ENCODE assay signal across 29 cellular contexts in the genomic region with DNA sequence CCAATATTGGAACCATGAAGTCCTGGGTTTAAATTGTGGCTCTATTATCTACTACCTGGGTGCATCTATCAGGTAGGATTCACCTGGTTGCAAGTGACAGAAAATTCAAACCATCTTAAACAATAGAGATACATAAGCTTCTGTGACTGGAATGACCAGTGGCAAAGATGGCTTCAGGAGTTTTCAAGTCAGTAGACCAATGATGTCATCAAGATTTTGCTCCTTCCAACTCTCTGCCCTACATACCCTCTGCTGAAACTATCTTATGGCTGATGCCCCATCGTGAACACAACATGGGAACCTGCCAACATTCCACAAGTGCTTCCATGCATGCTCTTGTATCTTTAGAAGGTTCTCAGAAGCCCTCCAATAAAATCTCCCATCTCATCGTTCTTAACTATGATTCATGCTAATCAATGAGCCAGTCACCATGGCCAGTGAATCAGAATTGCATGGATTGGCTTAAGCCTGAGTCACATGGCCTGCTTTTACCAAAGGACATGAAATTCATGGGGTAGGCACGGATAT.
"Had no signal": no experiment of that assay in that cellular context is flagged by ENCODE, and none has a peak within 500 bp of the region (broad histone marks: within the 10 kb centered on the region; RNA-seq: fewer than 3 reads in every experiment).

No MANE protein-coding gene starts in this region.

- H3K9me3 ChIP-seq: neutrophil, pancreas, psoas muscle, suprapubic skin, testis, tibial artery, transverse colon, upper lobe of right lung, uterus had no signal

- H3K27ac ChIP-seq: neutrophil, pancreas, psoas muscle, skin epidermis, spleen, suprapubic skin, testis, tibial artery, transverse colon, upper lobe of right lung, uterus had no signal

- H3K4me1 ChIP-seq: pancreas, psoas muscle, spleen, suprapubic skin, testis, tibial artery, transverse colon, upper lobe of right lung, uterus had no signal

- H3K4me3 ChIP-seq: pancreas, psoas muscle, skin epidermis, smooth muscle cell, spleen, suprapubic skin, testis, tibial artery, transverse colon, upper lobe of right lung, uterus had no signal

- ATAC-seq: naive thymus-derived CD8-positive, alpha-beta T cell; natural killer cell treated with Interleukin-12 subunit alpha and Interleukin-12 subunit beta and Interleukin-15 and Interleukin-18, amount 100 ng/mL, for 72 hours; pancreas; psoas muscle; right cardiac atrium; sciatic nerve; stimulated activated memory B cell treated with anti-CD40 and anti-IgM and Interleukin-4, amounts not matched to agents 10 μg/mL and 1 μg/mL and 100 μg/mL, for 72 hours; stimulated activated naive CD8-positive, alpha-beta T cell treated with anti-CD3 and anti-CD28 coated beads, Interleukin-15, amount 100 ng/mL, for 72 hours; stimulated activated naive CD8-positive, alpha-beta T cell treated with anti-CD3 and anti-CD28 coated beads, Interleukin-15, Interleukin-2, amounts not matched to agents 100 U/mL and 50 U/mL, for 24 hours; upper lobe of right lung had no signal

- H3K27me3 ChIP-seq: neutrophil, pancreas, spleen, suprapubic skin, testis, tibial artery, transverse colon, upper lobe of right lung, uterus had no signal

- H3K36me3 ChIP-seq: neutrophil, pancreas, spleen, suprapubic skin, tibial artery, transverse colon, upper lobe of right lung, uterus had no signal

- DNase-seq: naive B cell; naive thymus-derived CD8-positive, alpha-beta T cell; nephron progenitor cell; nucleus accumbens; pancreas; posterior cingulate gyrus; psoas muscle; right cardiac atrium; spleen; stimulated activated CD4-positive, alpha-beta T cell treated with anti-CD3 and anti-CD28 coated beads, Interleukin-12 subunit alpha, Interleukin-12 subunit beta, amount 100 ng/mL, for 4 hours; stimulated activated CD4-positive, alpha-beta T cell treated with anti-CD3 and anti-CD28 coated beads, Interleukin-4, amount 100 ng/mL, for 1 hour; stimulated activated CD4-positive, alpha-beta T cell treated with anti-CD3 and anti-CD28 coated beads, Interleukin-4, amount 100 ng/mL, for 4 hours; stimulated activated CD8-positive, alpha-beta memory T cell treated with anti-CD3 and anti-CD28 coated beads, Interleukin-4, amount 100 ng/mL, for 48 hours; stimulated activated naive CD4-positive, alpha-beta T cell; stimulated activated naive CD8-positive, alpha-beta T cell treated with anti-CD3 and anti-CD28 coated beads, Interleukin-15, amount 100 ng/mL, for 72 hours; stimulated activated naive CD8-positive, alpha-beta T cell treated with anti-CD3 and anti-CD28 coated beads, Interleukin-15, Interleukin-2, amounts not matched to agents 100 U/mL and 50 U/mL, for 24 hours; substantia nigra; testis; tibial artery; transverse colon; upper lobe of right lung; uterus had no signal
